Comparison of ENCODE assay signal across 10 cellular contexts in genomic region chr13:30340367-30341184, GRCh38. TPM values are rescaled to one million over a fixed set of nuclear protein-coding genes. Genes with fewer than 3 reads are reported as not detected.
DNase-seq lines count a peak whose midpoint lies in the region; ATAC-seq and TF ChIP-seq lines count a peak whose summit lies in the region.
"Had no signal": no experiment of that assay in that cellular context is flagged by ENCODE, and none has a peak within 500 bp of the region (broad histone marks: within the 10 kb centered on the region; RNA-seq: fewer than 3 reads in every experiment).

No MANE protein-coding gene starts in this region.

- H3K4me3 ChIP-seq in muscle layer of colon (ENCODE audit: low read depth in 1 of 2, low read length in 2 of 2): no peak overlapping the region

- H3K9ac ChIP-seq in muscle layer of colon (ENCODE audit: low read length): no peak overlapping the region

- CTCF ChIA-PET in activated CD4-positive, alpha-beta T cell treated with anti-CD3 and anti-CD28 coated beads for 36 hours (lab: Charles Lee): interaction anchor here (0.8 to 1.8 kb wide), 3 partner anchors 12 to 208 kb away, joined by 3 to 4 read pairs (median 3); no protein-coding TSS in a partner anchor

- peak overlapping the region; percentile 67 for H3K27ac ChIP-seq in muscle layer of colon (ENCODE audit: low read depth, low read length)

- H3K36me3 Mint-ChIP-seq in activated CD4-positive, alpha-beta T cell treated with anti-CD3 and anti-CD28 coated beads for 36 hours (ENCODE audit: low read depth): no peaks in the 10 kb centered on the region

- no peaks in the 10 kb centered on the region for H3K27me3 Mint-ChIP-seq in activated CD4-positive, alpha-beta T cell treated with anti-CD3 and anti-CD28 coated beads for 36 hours
- H3K27me3 Mint-ChIP-seq: B cell had no signal

- no peak overlapping the region for H3K4me3 Mint-ChIP-seq in activated CD4-positive, alpha-beta T cell treated with anti-CD3 and anti-CD28 coated beads for 36 hours
- H3K4me3 Mint-ChIP-seq: B cell, H9 had no signal

- intact Hi-C loops in activated CD4-positive, alpha-beta T cell treated with anti-CD3 and anti-CD28 coated beads for 36 hours (cut with DNase I, micrococcal nuclease): no loop called here

- no peak for TF ChIP-seq POLR2A in erythroblast (IDR thresholded peaks at IDR 0.05; ENCODE audit: low read length)

- no peaks in the 10 kb centered on the region for H3K36me3 ChIP-seq in muscle layer of colon (ENCODE audit: insufficient read depth, low read length)

- no peak overlapping the region for H3K27ac Mint-ChIP-seq in activated CD4-positive, alpha-beta T cell treated with anti-CD3 and anti-CD28 coated beads for 36 hours
- H3K27ac Mint-ChIP-seq: B cell had no signal

- H3K27me3 ChIP-seq in muscle layer of colon (ENCODE audit: control insufficient read depth in 1 of 2, insufficient read depth in 2 of 2, low read length in 2 of 2): no peaks in the 10 kb centered on the region

- ATAC-seq in activated CD4-positive, alpha-beta T cell treated with anti-CD3 and anti-CD28 coated beads for 36 hours: no peak

- no peaks in the 10 kb centered on the region for H3K9me3 ChIP-seq in muscle layer of colon (ENCODE audit: low read length)

- peaks cover 23% of the 10 kb centered on the region for H3K4me1 Mint-ChIP-seq in activated CD4-positive, alpha-beta T cell treated with anti-CD3 and anti-CD28 coated beads for 36 hours

- DNase-seq in A172 (ENCODE audit: low spot score): peak; percentile 55
- peak; percentile 74 for DNase-seq in NCI-H82 (lab: John Stamatoyannopoulos, UW)
- peak; percentile 72 to 79 for DNase-seq in erythroblast (lab: John Stamatoyannopoulos, UW)
- no peak for DNase-seq in T1000 (lab: John Stamatoyannopoulos, UW)
- DNase-seq in NCI-H1105 (lab: John Stamatoyannopoulos, UW): no peak
- no peak for DNase-seq in activated CD4-positive, alpha-beta T cell treated with anti-CD3 and anti-CD28 coated beads for 36 hours
- DNase-seq in ecto neural progenitor cell (ENCODE audit: low spot score): no peak
- DNase-seq: H9 had no signal

- H3K9me3 Mint-ChIP-seq in activated CD4-positive, alpha-beta T cell treated with anti-CD3 and anti-CD28 coated beads for 36 hours (ENCODE audit: low read depth): no peaks in the 10 kb centered on the region
- H3K9me3 Mint-ChIP-seq: H9 had no signal

- peaks cover 50% of the 10 kb centered on the region for H3K4me1 ChIP-seq in muscle layer of colon (ENCODE audit: insufficient read depth, low read length)

- POLR2A ChIA-PET in activated CD4-positive, alpha-beta T cell treated with anti-CD3 and anti-CD28 coated beads for 36 hours (lab: Charles Lee): interaction anchor here (0.7 kb wide), 1 partner anchor 504 kb away, joined by 5 read pairs; no protein-coding TSS in a partner anchor

RNA-seq across cellular contexts. Expression of gene KATNAL1, which starts 33.2 kb away (rescaled TPM):
- 62.4 and 119 TPM in 2 replicates for total RNA-seq in A172 (2014; rRNA removed; shearing (Covaris generic))
- total RNA-seq in activated CD4-positive, alpha-beta T cell treated with anti-CD3 and anti-CD28 coated beads for 36 hours: 10 to 100 TPM; 10.9 to 12.5 TPM

Comparison
In these comparisons a context has a peak if more than half of its experiments do, and no peak if none do; other contexts are left out.
1. DNase-seq: peak in A172 (single experiment), NCI-H82 (single experiment) and erythroblast (2 of 2); none in T1000 (single experiment), NCI-H1105 (single experiment), activated CD4-positive, alpha-beta T cell treated with anti-CD3 and anti-CD28 coated beads for 36 hours (single experiment) and ecto neural progenitor cell (single experiment).